In the genomic region with DNA sequence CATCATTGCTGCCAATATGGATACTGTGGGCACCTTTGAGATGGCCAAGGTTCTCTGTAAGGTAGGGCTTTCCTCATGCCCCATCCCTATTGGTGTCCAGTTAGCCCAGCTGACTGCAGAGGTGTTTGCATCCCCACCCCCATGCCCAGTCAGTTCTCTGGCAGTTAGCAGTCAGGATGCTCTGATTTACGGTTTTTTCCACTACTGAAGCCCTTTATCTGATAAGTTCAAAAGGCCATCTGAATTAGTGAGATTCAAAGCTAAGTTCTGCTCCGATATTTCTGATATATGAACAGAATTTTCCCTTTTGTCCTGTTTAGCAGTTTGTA, we compare ENCODE assay signal across 8 cellular contexts. TPM values are rescaled to one million over a fixed set of nuclear protein-coding genes. Genes with fewer than 3 reads are reported as not detected.
DNase-seq lines count a peak whose midpoint lies in the region; ATAC-seq and TF ChIP-seq lines count a peak whose summit lies in the region.
"Had no signal": no experiment of that assay in that cellular context is flagged by ENCODE, and none has a peak within 500 bp of the region (broad histone marks: within the 10 kb centered on the region; RNA-seq: fewer than 3 reads in every experiment).

No MANE protein-coding gene starts in this region.

- peak overlapping the region; percentile 94 for H3K27ac ChIP-seq in HCT116 (ENCODE audit: low read depth, low read length)
- H3K27ac ChIP-seq in gastroesophageal sphincter: peak overlapping the region; percentile 86 to 93 (median 89)

- H3K9me2 ChIP-seq in HCT116 (ENCODE audit: insufficient read depth): no peaks in the 10 kb centered on the region

- POLR2A ChIA-PET in HCT116 (lab: Charles Lee): interaction anchor here (2.0 kb wide), 1 partner anchor 9 kb away, joined by 11 read pairs; the partner anchor contains the start of gene TINF2
- POLR2A ChIA-PET in T-cell (lab: Charles Lee): interaction anchor here in 1 of 2 donors (2.0 kb wide), 1 partner anchor 9 kb away, joined by 6 read pairs; the partner anchor contains the start of gene TINF2

- intact Hi-C loops in HCT116 (cut with micrococcal nuclease): loop anchor here (2.0 kb wide), 1 partner anchor 17 kb away; the partner anchor contains the start of gene MDP1

- H3K9me3 ChIP-seq in HCT116 (ENCODE audit: control insufficient read depth in 1 of 2, insufficient read depth in 1 of 2, low read depth in 1 of 2, low read length in 2 of 2) (no peaks in the 10 kb centered on the region), gastroesophageal sphincter (no peaks in the 10 kb centered on the region)

- no peak for ATAC-seq in HCT116
- no peak for ATAC-seq in T-cell (replicated peaks in 1 of 4)
- ATAC-seq in gastroesophageal sphincter: no peak
- ATAC-seq in omental fat pad (ENCODE audit: low FRiP score): no peak
- ATAC-seq in HG03378 (IDR thresholded peaks at IDR 0.05; ENCODE audit: unreplicated experiment): no peak
- ATAC-seq in HG03097 (IDR thresholded peaks at IDR 0.05; ENCODE audit: low FRiP score, unreplicated experiment): no peak

- 38 to 63% methylated on average over 1 to 2 of the region's 2 CpGs for WGBS in gastroesophageal sphincter (ENCODE audit: low coverage in 1 of 2), 2 donors

- peaks cover 37% of the 10 kb centered on the region for H3K36me3 Mint-ChIP-seq in T-cell

- H3K4me3 ChIP-seq in HCT116 (replicated peaks in 1 of 2; ENCODE audit: low read depth in 1 of 2, low read length in 2 of 2) (peak overlapping the region; percentile 96 to 100), gastroesophageal sphincter (peak overlapping the region; percentile 68 to 72)

- CTCF ChIA-PET in HCT116 (lab: Charles Lee) (interaction anchor here (2.1 kb wide), 1 partner anchor 9 kb away, joined by 10 read pairs; the partner anchor contains the start of gene TINF2), T-cell (lab: Charles Lee) (interaction anchor here in 1 of 2 donors (2.8 kb wide), 1 partner anchor 9 kb away, joined by 9 read pairs; the partner anchor contains the start of gene TINF2)

- H3K4me1 ChIP-seq in HCT116 (ENCODE audit: control insufficient read depth in 1 of 2, insufficient read depth in 2 of 2, low read length in 2 of 2) (peaks cover 14 to 30% of the 10 kb centered on the region in 2 experiments), gastroesophageal sphincter (peaks cover 4 to 55% (median 23%) of the 10 kb centered on the region in 3 donors)

- no peaks in the 10 kb centered on the region for H3K9me3 Mint-ChIP-seq in T-cell

- RAD21 ChIA-PET in HCT116 (lab: Charles Lee; ENCODE audit: low non-redundant PET in 1 of 2, low total read pairs in 2 of 2, uncharacterized antibody in 2 of 2, unreplicated experiment in 2 of 2): no interaction called here

- no peak overlapping the region for H2AFZ ChIP-seq in HCT116 (ENCODE audit: low read depth, low read length, poor library complexity, severe bottlenecking)

- TF ChIP-seq RAD21 in HCT116 (IDR thresholded peaks at IDR 0.05; ENCODE audit: low read depth): no peak

- TF ChIP-seq CTCF in HCT116 (IDR thresholded peaks at IDR 0.05 in 2 of 3, conservative IDR thresholded peaks at IDR 0.05 in 1 of 3; ENCODE audit: borderline replicate concordance in 1 of 3, insufficient read depth in 1 of 3, low read depth in 2 of 3, low read length in 2 of 3): no peak
- no peak for TF ChIP-seq CTCF in gastroesophageal sphincter (IDR thresholded peaks at IDR 0.05)
- TF ChIP-seq CTCF in omental fat pad (IDR thresholded peaks at IDR 0.05): no peak

- TF ChIP-seq POLR2A in HCT116 (IDR thresholded peaks at IDR 0.05; ENCODE audit: borderline replicate concordance, extremely low read depth, insufficient read depth, insufficient read length) (no peak), gastroesophageal sphincter (IDR thresholded peaks at IDR 0.05) (no peak)

- no peaks in the 10 kb centered on the region for H4K20me1 ChIP-seq in HCT116 (ENCODE audit: insufficient read depth)

- H3K4me2 ChIP-seq in HCT116 (ENCODE audit: low read length): peak overlapping the region; percentile 89

- no TSS peak for BruUV-seq in HCT116 (replicated peaks; lab: Mats Ljungman, UMichigan)

- H3K36me3 ChIP-seq in HCT116 (ENCODE audit: control insufficient read depth in 1 of 2, insufficient read depth in 2 of 2, low read length in 2 of 2): peaks cover 29 to 32% of the 10 kb centered on the region in 2 experiments; a peak in 3 of 4 replicates
- peaks cover 0 to 33% of the 10 kb centered on the region in 2 donors for H3K36me3 ChIP-seq in gastroesophageal sphincter

- H3K27me3 ChIP-seq in HCT116 (ENCODE audit: insufficient read depth, low read length): no peaks in the 10 kb centered on the region
- no peaks in the 10 kb centered on the region for H3K27me3 ChIP-seq in gastroesophageal sphincter

- H3K79me2 ChIP-seq in HCT116 (ENCODE audit: insufficient read depth, low read length): peaks cover 66% of the 10 kb centered on the region

- no peaks in the 10 kb centered on the region for H3K27me3 Mint-ChIP-seq in T-cell

- peak overlapping the region; percentile 97 for H3K27ac Mint-ChIP-seq in T-cell

- peak overlapping the region; percentile 83 to 99 (median 95) for H3K4me3 Mint-ChIP-seq in T-cell

- TF ChIP-seq EP300 in gastroesophageal sphincter (IDR thresholded peaks at IDR 0.05): no peak

- peak overlapping the region; percentile 94 for H3K9ac ChIP-seq in HCT116 (ENCODE audit: low read length)

- peaks cover 60 to 71% (median 65%) of the 10 kb centered on the region in 3 donors for H3K4me1 Mint-ChIP-seq in T-cell

- DNase-seq in HCT116 (ENCODE audit: low read depth, low spot score): no peak
- DNase-seq in T-cell: no peak
- peak; percentile 40 for DNase-seq in stimulated activated CD8-positive, alpha-beta memory T cell treated with anti-CD3 and anti-CD28 coated beads, Interleukin-4, amount 100 ng/mL, for 48 hours
- no peak for DNase-seq in omental fat pad (ENCODE audit: low spot score)
- DNase-seq: left cardiac atrium had no signal

TF ChIP-seq in HCT116, 20 proteins besides CTCF, POLR2A, EP300 and RAD21:
- TF ChIP-seq YY1 (IDR thresholded peaks at IDR 0.05; ENCODE audit: extremely low read depth, insufficient replicate concordance, low read depth, low read length) (no peak), EZH2phosphoT487 (IDR thresholded peaks at IDR 0.05; ENCODE audit: borderline replicate concordance) (no peak), EZH2 (IDR thresholded peaks at IDR 0.05) (no peak), ZFX (IDR thresholded peaks at IDR 0.05) (no peak), TCF7L2 (IDR thresholded peaks at IDR 0.05; ENCODE audit: borderline replicate concordance, extremely low read depth, insufficient read depth, insufficient read length) (no peak)
- TF ChIP-seq, protein P1, sequence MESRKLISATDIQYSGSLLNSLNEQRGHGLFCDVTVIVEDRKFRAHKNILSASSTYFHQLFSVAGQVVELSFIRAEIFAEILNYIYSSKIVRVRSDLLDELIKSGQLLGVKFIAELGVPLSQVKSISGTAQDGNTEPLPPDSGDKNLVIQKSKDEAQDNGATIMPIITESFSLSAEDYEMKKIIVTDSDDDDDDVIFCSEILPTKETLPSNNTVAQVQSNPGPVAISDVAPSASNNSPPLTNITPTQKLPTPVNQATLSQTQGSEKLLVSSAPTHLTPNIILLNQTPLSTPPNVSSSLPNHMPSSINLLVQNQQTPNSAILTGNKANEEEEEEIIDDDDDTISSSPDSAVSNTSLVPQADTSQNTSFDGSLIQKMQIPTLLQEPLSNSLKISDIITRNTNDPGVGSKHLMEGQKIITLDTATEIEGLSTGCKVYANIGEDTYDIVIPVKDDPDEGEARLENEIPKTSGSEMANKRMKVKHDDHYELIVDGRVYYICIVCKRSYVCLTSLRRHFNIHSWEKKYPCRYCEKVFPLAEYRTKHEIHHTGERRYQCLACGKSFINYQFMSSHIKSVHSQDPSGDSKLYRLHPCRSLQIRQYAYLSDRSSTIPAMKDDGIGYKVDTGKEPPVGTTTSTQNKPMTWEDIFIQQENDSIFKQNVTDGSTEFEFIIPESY (IDR thresholded peaks at IDR 0.05; ENCODE audit: extremely low read depth, insufficient replicate concordance, low read length): no peak
TF ChIP-seq in HCT116: peak in this region for 0.

RNA-seq across cellular contexts. Expression of gene GMPR2, which starts 0.8 kb away (rescaled TPM):
- 66.9 TPM for total RNA-seq in HCT116 (2021; ENCODE audit: unreplicated experiment)
- polyA plus RNA-seq in HCT116 (2012): 74.2 and 77.1 TPM in 2 replicates
- total RNA-seq in T-cell: 10 to 100 TPM; 53.8 to 81.2 (median 64.0) TPM
- total RNA-seq in gastroesophageal sphincter: 10 to 100 TPM; 46.0 to 70.5 (median 59.8) TPM
- 10 to 100 TPM; 36.3 to 69.0 (median 47.0) TPM for total RNA-seq in omental fat pad

RNA-seq across cellular contexts. Expression of gene NEDD8, which starts 1.3 kb away (rescaled TPM):
- total RNA-seq in HCT116 (2021; ENCODE audit: unreplicated experiment) (178 TPM), T-cell (100 to 1,000 TPM in 4 of 5 donors, 10 to 100 TPM in 1; 92.1 to 107 (median 101) TPM), gastroesophageal sphincter (100 to 1,000 TPM; 136 to 193 (median 168) TPM), omental fat pad (100 to 1,000 TPM in 3 of 4 donors, 10 to 100 TPM in 1; 98.4 to 184 (median 126) TPM)
- 240 and 279 TPM in 2 replicates for polyA plus RNA-seq in HCT116 (2012)

RNA-seq across cellular contexts. Expression of gene TINF2, which starts 8.9 kb away (rescaled TPM):
- 38.4 TPM for total RNA-seq in HCT116 (2021; ENCODE audit: unreplicated experiment)
- polyA plus RNA-seq in HCT116 (2012): 29.6 and 35.9 TPM in 2 replicates
- total RNA-seq in T-cell: 100 to 1,000 TPM; 119 to 160 (median 139) TPM
- total RNA-seq in gastroesophageal sphincter: 10 to 100 TPM; 53.2 to 72.5 (median 70.0) TPM
- total RNA-seq in omental fat pad: 10 to 100 TPM; 46.1 to 80.1 (median 63.6) TPM

RNA-seq across cellular contexts. Expression of gene MDP1, which starts 17.6 kb away (rescaled TPM):
- total RNA-seq in HCT116 (2021; ENCODE audit: unreplicated experiment): 15.9 TPM
- polyA plus RNA-seq in HCT116 (2012): 17.0 and 20.9 TPM in 2 replicates
- total RNA-seq in T-cell: 10 to 100 TPM in 3 of 5 donors, 1 to 10 TPM in 2; 7.2 to 17.5 (median 12.1) TPM
- total RNA-seq in gastroesophageal sphincter: 10 to 100 TPM in 3 of 4 donors, 1 to 10 TPM in 1; 6.9 to 17.1 (median 11.4) TPM
- total RNA-seq in omental fat pad: 10 to 100 TPM in 3 of 4 donors, 1 to 10 TPM in 1; 9.0 to 18.1 (median 12.5) TPM

RNA-seq across cellular contexts. Expression of gene CHMP4A, which starts 20.2 kb away (rescaled TPM):
- total RNA-seq in HCT116 (2021; ENCODE audit: unreplicated experiment) (34.6 TPM), T-cell (10 to 100 TPM; 81.9 to 99.6 (median 92.8) TPM), gastroesophageal sphincter (100 to 1,000 TPM in 2 of 4 donors, 10 to 100 TPM in 2; 93.4 to 134 (median 106) TPM), omental fat pad (10 to 100 TPM; 51.8 to 82.7 (median 64.7) TPM)
- polyA plus RNA-seq in HCT116 (2012): 52.0 and 53.9 TPM in 2 replicates
